Comparison of ENCODE assay signal across 1 cellular context in genomic region chr20:46758929-46759669, GRCh38.
TF ChIP-seq lines count a peak whose summit lies in the region.

No MANE protein-coding gene starts in this region.

TF ChIP-seq in IMR-90, 13 proteins besides CTCF, POLR2A, EP300 and RAD21:
- TF ChIP-seq MXI1 (IDR thresholded peaks at IDR 0.05; ENCODE audit: borderline replicate concordance, low read depth, low read length) (no peak), CEBPB (IDR thresholded peaks at IDR 0.05; ENCODE audit: low read depth, low read length) (no peak), ELK1 (IDR thresholded peaks at IDR 0.05; ENCODE audit: borderline replicate concordance, low read depth, low read length) (no peak), FOS (IDR thresholded peaks at IDR 0.05; ENCODE audit: low read depth, low read length) (no peak), NFE2L2 (IDR thresholded peaks at IDR 0.05; ENCODE audit: low read depth, low read length) (no peak), MAFK (IDR thresholded peaks at IDR 0.05; ENCODE audit: low read depth, low read length) (no peak), MAZ (IDR thresholded peaks at IDR 0.05; ENCODE audit: borderline replicate concordance, low read depth, low read length) (no peak), BHLHE40 (IDR thresholded peaks at IDR 0.05; ENCODE audit: low read depth, low read length) (no peak), RCOR1 (IDR thresholded peaks at IDR 0.05; ENCODE audit: insufficient replicate concordance, low read length) (no peak), CHD1 (IDR thresholded peaks at IDR 0.05; ENCODE audit: low read depth, low read length) (no peak), RFX5 (IDR thresholded peaks at IDR 0.05; ENCODE audit: low read depth, low read length) (no peak)
